Comparison of ENCODE assay signal across 8 cellular contexts in genomic region chr7:5527038-5527339, GRCh38. TPM values are rescaled to one million over a fixed set of nuclear protein-coding genes. Genes with fewer than 3 reads are reported as not detected.
DNase-seq lines count a peak whose midpoint lies in the region; ATAC-seq and TF ChIP-seq lines count a peak whose summit lies in the region.
"Not testable (repeated sequence)": the region's sequence is repeated elsewhere in the genome, so short reads cannot be mapped to it uniquely, and the experiment has no call there.

No MANE protein-coding gene starts in this region.

- not testable (repeated sequence) for H3K9me3 Mint-ChIP-seq in endodermal cell; stimulated activated naive CD8-positive, alpha-beta T cell treated with anti-CD3 and anti-CD28 coated beads, Interleukin-15, amount 100 ng/mL, for 72 hours
- peaks cover 12% of the 10 kb centered on the region for H3K9me3 Mint-ChIP-seq in neural progenitor cell

- H4K20me1 ChIP-seq in BLaER1: peaks cover 70% of the 10 kb centered on the region
- peaks cover 56% of the 10 kb centered on the region for H4K20me1 ChIP-seq in neural progenitor cell (ENCODE audit: low read depth)

- peak overlapping the region; percentile 96 for H3K4me2 ChIP-seq in BLaER1
- peak overlapping the region; percentile 100 for H3K4me2 ChIP-seq in neural progenitor cell

- H3K27me3 Mint-ChIP-seq in endodermal cell (ENCODE audit: insufficient read depth); stimulated activated naive CD8-positive, alpha-beta T cell treated with anti-CD3 and anti-CD28 coated beads, Interleukin-15, amount 100 ng/mL, for 72 hours: not testable (repeated sequence)
- peaks cover 69% of the 10 kb centered on the region for H3K27me3 Mint-ChIP-seq in neural progenitor cell (ENCODE audit: insufficient read depth, low read depth)

- H3K27ac Mint-ChIP-seq in endodermal cell (peak overlapping the region; percentile 83), neural progenitor cell (peak overlapping the region; percentile 69)
- H3K27ac Mint-ChIP-seq in stimulated activated naive CD8-positive, alpha-beta T cell treated with anti-CD3 and anti-CD28 coated beads, Interleukin-15, amount 100 ng/mL, for 72 hours: peak overlapping the region; percentile 86 to 99

- not testable (repeated sequence) for H3K9me3 ChIP-seq in BLaER1; HUES6 (ENCODE audit: control insufficient read depth, insufficient read depth, low read depth, low read length); adrenal gland (replicated peaks in 1 of 3); endodermal cell (ENCODE audit: control insufficient read depth, low read length); neural progenitor cell (ENCODE audit: low read depth)

- not testable (repeated sequence) for TF ChIP-seq POLR2A in adrenal gland (IDR thresholded peaks at IDR 0.05)

- H3K4me3 Mint-ChIP-seq in endodermal cell (peak overlapping the region; percentile 94), neural progenitor cell (peak overlapping the region; percentile 94)
- H3K4me3 Mint-ChIP-seq in stimulated activated naive CD8-positive, alpha-beta T cell treated with anti-CD3 and anti-CD28 coated beads, Interleukin-15, amount 100 ng/mL, for 72 hours: peak overlapping the region; percentile 87 to 98

- H3K36me3 ChIP-seq in BLaER1: peaks cover 60% of the 10 kb centered on the region
- H3K36me3 ChIP-seq in HUES6 (ENCODE audit: control insufficient read depth, insufficient read depth, low read length): peaks cover 59% of the 10 kb centered on the region
- peaks cover 0 to 42% of the 10 kb centered on the region in 2 donors for H3K36me3 ChIP-seq in adrenal gland (replicated peaks in 1 of 2)
- H3K36me3 ChIP-seq in endodermal cell (ENCODE audit: control insufficient read depth, insufficient read depth, low read length): peaks cover 58% of the 10 kb centered on the region
- peaks cover 13% of the 10 kb centered on the region for H3K36me3 ChIP-seq in kidney epithelial cell (ENCODE audit: control insufficient read depth, insufficient read depth, low read length)
- H3K36me3 ChIP-seq in neural progenitor cell: not testable (repeated sequence)

- H3K4me1 ChIP-seq in BLaER1: peaks cover 62% of the 10 kb centered on the region
- H3K4me1 ChIP-seq in HUES6 (ENCODE audit: control insufficient read depth, insufficient read depth, low read length); endodermal cell (ENCODE audit: control insufficient read depth, insufficient read depth, low read length): not testable (repeated sequence)
- peaks cover 15 to 36% of the 10 kb centered on the region in 2 donors for H3K4me1 ChIP-seq in adrenal gland (replicated peaks in 1 of 2)
- H3K4me1 ChIP-seq in neural progenitor cell: peaks cover 31% of the 10 kb centered on the region

- not testable (repeated sequence) for TF ChIP-seq CTCF in WI38 (IDR thresholded peaks at IDR 0.05; ENCODE audit: low read depth, low read length); adrenal gland (IDR thresholded peaks at IDR 0.05); endodermal cell (conservative IDR thresholded peaks at IDR 0.05); kidney epithelial cell (IDR thresholded peaks at IDR 0.05; ENCODE audit: insufficient read depth, low read length, poor library complexity, severe bottlenecking); neural progenitor cell (IDR thresholded peaks at IDR 0.05)

- H3K4me3 ChIP-seq in BLaER1 (peak overlapping the region; percentile 96; the same call in 1 of the 2 replicates), WI38 (ENCODE audit: low read depth, low read length) (peak overlapping the region; percentile 98), adrenal gland (peak overlapping the region in 1 of 4 donors; percentile 95), endodermal cell (ENCODE audit: low read length) (peak overlapping the region; percentile 94), kidney epithelial cell (ENCODE audit: low read depth, low read length) (peak overlapping the region; percentile 18)
- H3K4me3 ChIP-seq in HUES6 (ENCODE audit: low read depth, low read length); neural progenitor cell: not testable (repeated sequence)

- intact Hi-C loops in adrenal gland (cut with DNase I): not testable (repeated sequence)

- H3F3A ChIP-seq in neural progenitor cell (ENCODE audit: low read depth): peaks cover 92% of the 10 kb centered on the region

- H3K4me1 Mint-ChIP-seq in endodermal cell (peaks cover 20% of the 10 kb centered on the region), neural progenitor cell (peaks cover 35% of the 10 kb centered on the region)
- peaks cover 55% of the 10 kb centered on the region for H3K4me1 Mint-ChIP-seq in stimulated activated naive CD8-positive, alpha-beta T cell treated with anti-CD3 and anti-CD28 coated beads, Interleukin-15, amount 100 ng/mL, for 72 hours

- 59 to 70% (median 61%) methylated on average over 2 of the region's 2 CpGs for WGBS in adrenal gland, 4 donors
- WGBS in endodermal cell (ENCODE audit: insufficient coverage in 1 of 2, insufficient read length in 1 of 2), 2 experiments: 100% methylated on average over 1 of the region's 2 CpGs; no CpG with 5 or more reads in 1 of the 2 experiments

- peaks cover 56% of the 10 kb centered on the region for H3K36me3 Mint-ChIP-seq in endodermal cell (ENCODE audit: low read depth)
- H3K36me3 Mint-ChIP-seq in neural progenitor cell: peaks cover 40% of the 10 kb centered on the region

- ATAC-seq in stimulated activated naive CD8-positive, alpha-beta T cell treated with anti-CD3 and anti-CD28 coated beads, Interleukin-15, amount 100 ng/mL, for 72 hours: not testable (repeated sequence)

- H3K9ac ChIP-seq in BLaER1 (peak overlapping the region; percentile 100; the same call in 1 of the 2 replicates), HUES6 (ENCODE audit: low read length) (peak overlapping the region; percentile 31), endodermal cell (ENCODE audit: extremely low read depth, low read length, poor library complexity, severe bottlenecking) (peak overlapping the region; percentile 97)
- not testable (repeated sequence) for H3K9ac ChIP-seq in neural progenitor cell

- H3K27ac ChIP-seq in BLaER1 (peak overlapping the region; percentile 44; the same call in 1 of the 2 replicates), adrenal gland (peak overlapping the region in 3 of 5 donors; percentile 26 to 100 (median 73)), endodermal cell (ENCODE audit: low read depth, low read length) (peak overlapping the region; percentile 25), neural progenitor cell (peak overlapping the region; percentile 64)
- H3K27ac ChIP-seq in HUES6 (ENCODE audit: low read depth, low read length): not testable (repeated sequence)

- H3K27me3 ChIP-seq in BLaER1; HUES6 (ENCODE audit: control insufficient read depth, insufficient read depth, low read length); adrenal gland; endodermal cell (ENCODE audit: control insufficient read depth, insufficient read depth, low read length, poor library complexity, severe bottlenecking); kidney epithelial cell (ENCODE audit: control insufficient read depth, insufficient read depth, low read length); neural progenitor cell: not testable (repeated sequence)

- peaks cover 55% of the 10 kb centered on the region for H3K79me2 ChIP-seq in neural progenitor cell (ENCODE audit: low read depth)

- DNase-seq in adrenal gland: peak in 1 of 7 donors; percentile 35
- DNase-seq in endodermal cell; kidney epithelial cell (ENCODE audit: low read depth); neural progenitor cell (ENCODE audit: low spot score); stimulated activated naive CD8-positive, alpha-beta T cell treated with anti-CD3 and anti-CD28 coated beads, Interleukin-15, amount 100 ng/mL, for 72 hours: not testable (repeated sequence)

- H2AFZ ChIP-seq in neural progenitor cell (replicated peaks): not testable (repeated sequence)

RNA-seq across cellular contexts. Expression of gene ACTB, which starts 3.4 kb away (rescaled TPM):
- total RNA-seq in adrenal gland (1,000 to 10,000 TPM; 1,803 to 3,893 (median 2,465) TPM), endodermal cell (1,000 to 10,000 TPM; 4,550 to 5,347 TPM), kidney epithelial cell (3,879 and 4,550 TPM in 2 replicates), neural progenitor cell (ENCODE audit: low replicate concordance) (1,381 and 2,318 TPM in 2 replicates)
- 1,000 to 10,000 TPM; 3,628 to 7,592 (median 4,346) TPM for polyA plus RNA-seq in adrenal gland
- polyA plus RNA-seq in endodermal cell (2013, experiment 1 of 2): 3,804 TPM
- polyA plus RNA-seq in endodermal cell (2013, experiment 2 of 2): 3,713 TPM

RNA-seq across cellular contexts. Expression of gene FBXL18, which starts 13.4 kb away (rescaled TPM):
- total RNA-seq in adrenal gland: 10 to 100 TPM in 6 of 8 donors, 1 to 10 TPM in 2; 9.5 to 13.6 (median 12.3) TPM
- polyA plus RNA-seq in adrenal gland: 1 to 10 TPM; 1.4 to 3.5 (median 2.7) TPM
- 10 to 100 TPM; 13.4 to 15.5 TPM for total RNA-seq in endodermal cell
- 7.1 TPM for polyA plus RNA-seq in endodermal cell (2013, experiment 1 of 2)
- polyA plus RNA-seq in endodermal cell (2013, experiment 2 of 2): 5.4 TPM
- 22.7 and 29.4 TPM in 2 replicates for total RNA-seq in kidney epithelial cell
- total RNA-seq in neural progenitor cell (ENCODE audit: low replicate concordance): 3.3 and 6.7 TPM in 2 replicates
